Comparison of ENCODE assay signal across 26 cellular contexts in the genomic region with DNA sequence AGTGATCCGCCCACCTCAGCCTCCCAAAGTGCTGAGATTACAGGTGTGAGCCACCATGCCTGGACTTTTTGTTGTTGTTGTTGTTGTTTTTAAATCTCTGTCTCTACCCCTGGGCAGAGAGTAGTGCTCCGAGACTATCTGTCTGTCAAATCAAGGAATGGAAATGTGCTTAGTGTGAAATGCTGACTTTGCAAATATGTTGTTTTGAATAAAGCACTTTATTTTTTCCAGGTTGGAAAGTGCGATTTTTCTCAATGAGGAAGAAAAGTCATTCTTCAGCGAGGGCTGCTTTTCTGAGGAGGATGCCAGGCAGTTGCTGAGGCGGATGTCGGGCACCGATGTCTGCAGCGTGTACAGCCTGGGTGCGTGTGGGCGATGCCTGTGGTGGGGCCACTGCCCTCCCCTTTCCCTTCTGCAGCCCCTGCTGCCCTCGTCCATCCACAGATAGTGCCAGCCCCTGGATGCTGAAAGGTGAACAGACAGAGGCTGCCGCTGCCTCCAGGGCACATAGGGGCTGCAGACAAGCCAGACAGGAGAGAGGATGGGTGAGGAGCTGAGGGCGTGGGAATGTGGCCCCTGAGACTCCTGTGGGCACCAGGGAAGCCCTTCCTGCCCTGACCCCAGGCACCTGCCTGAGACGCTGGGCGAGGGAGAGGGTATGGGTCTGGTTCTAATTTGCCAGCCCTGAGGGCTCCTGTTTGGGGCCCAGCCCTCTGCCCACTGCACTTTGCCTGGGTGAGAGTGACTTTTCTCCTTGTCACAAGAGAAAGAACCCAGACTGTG. TPM values are rescaled to one million over a fixed set of nuclear protein-coding genes. Genes with fewer than 3 reads are reported as not detected.
DNase-seq lines count a peak whose midpoint lies in the region.
"Had no signal": no experiment of that assay in that cellular context is flagged by ENCODE, and none has a peak within 500 bp of the region (broad histone marks: within the 10 kb centered on the region; RNA-seq: fewer than 3 reads in every experiment).

No MANE protein-coding gene starts in this region.

- CTCF ChIA-PET in CD4-positive, alpha-beta memory T cell (lab: Charles Lee; ENCODE audit: partially characterized antibody): no interaction called here

- no peak for DNase-seq in CD4-positive, alpha-beta memory T cell
- DNase-seq in neuronal stem cell (ENCODE audit: low spot score) (no peak), posterior vena cava (ENCODE audit: low spot score) (no peak), amniotic stem cell (lab: John Stamatoyannopoulos, UW) (no peak), NCI-H1694 (lab: John Stamatoyannopoulos, UW) (no peak)
- DNase-seq: activated CD4-positive, alpha-beta memory T cell treated with anti-CD3 and anti-CD28 coated beads for 36 hours; activated CD8-positive, alpha-beta memory T cell treated with anti-CD3 and anti-CD28 coated beads, Interleukin-2, amount 50 U/mL, for 4 hours; activated naive CD4-positive, alpha-beta T cell treated with anti-CD3 and anti-CD28 coated beads for 36 hours; adrenal gland; body of pancreas; EL; gastrocnemius medialis; GM23248; natural killer cell; NCI-H1048; NCI-H510A; stimulated activated naive CD4-positive, alpha-beta T cell treated with Interleukin-2 at 50 U/mL for 16 hours; T-cell; uterus had no signal

- H3K14ac ChIP-seq in neuronal stem cell (ENCODE audit: low read length): peak overlapping the region; percentile 85

- peak overlapping the region; percentile 74 for H3K18ac ChIP-seq in neuronal stem cell (ENCODE audit: low read length)

- H3K9me3 ChIP-seq in BLaER1 treated with 17β-estradiol and CSF1 and Interleukin-3, amounts not matched to agents 10 nM and 100 nM (replicated peaks in 1 of 11): peaks cover 0 to 14% (median 0%) of the 10 kb centered on the region in 11 experiments; a peak in 2 of 22 replicates
- no peaks in the 10 kb centered on the region for H3K9me3 ChIP-seq in CD4-positive, alpha-beta memory T cell (ENCODE audit: control insufficient read depth in 1 of 2, low read length in 2 of 2)
- peaks cover 0 to 5% of the 10 kb centered on the region in 2 donors for H3K9me3 ChIP-seq in neuronal stem cell (replicated peaks in 1 of 2; ENCODE audit: control insufficient read depth in 2 of 2, insufficient read depth in 1 of 2, low read depth in 1 of 2, low read length in 2 of 2)
- H3K9me3 ChIP-seq: adrenal gland, BLaER1, body of pancreas, gastrocnemius medialis, mucosa of descending colon, SJSA1, uterus had no signal

- WGBS in neuronal stem cell (ENCODE audit: extremely low coverage in 2 of 2, insufficient read length in 2 of 2, insufficient replicate concordance in 1 of 2), 2 donors: no CpG with 5 or more reads among the region's 15 CpGs

- H3K79me1 ChIP-seq in neuronal stem cell (ENCODE audit: low read depth, low read length): peaks cover 3% of the 10 kb centered on the region

- H3K23ac ChIP-seq in neuronal stem cell (ENCODE audit: low read depth, low read length, poor library complexity): peak overlapping the region; percentile 32

- peak overlapping the region; percentile 60 for H2AK5ac ChIP-seq in neuronal stem cell (ENCODE audit: low read depth, low read length)

- no peaks in the 10 kb centered on the region for H3K27me3 Mint-ChIP-seq in CD4-positive, alpha-beta memory T cell
- H3K27me3 Mint-ChIP-seq in dendritic cell treated with granulocyte-macrophage colony-stimulating factor and Interleukin-4, amounts not matched to agents 40 ng/mL and 50 ng/mL, for 4 days: peaks cover 3% of the 10 kb centered on the region
- H3K27me3 Mint-ChIP-seq: activated CD4-positive, alpha-beta memory T cell treated with anti-CD3 and anti-CD28 coated beads for 36 hours; IgD-negative memory B cell; T-cell had no signal

- no peak overlapping the region for H2BK5ac ChIP-seq in neuronal stem cell (ENCODE audit: low read length)

- no peak overlapping the region for H3K4me3 Mint-ChIP-seq in CD4-positive, alpha-beta memory T cell
- no peak overlapping the region for H3K4me3 Mint-ChIP-seq in dendritic cell treated with granulocyte-macrophage colony-stimulating factor and Interleukin-4, amounts not matched to agents 40 ng/mL and 50 ng/mL, for 4 days
- H3K4me3 Mint-ChIP-seq: activated CD4-positive, alpha-beta memory T cell treated with anti-CD3 and anti-CD28 coated beads for 36 hours; activated naive CD4-positive, alpha-beta T cell treated with anti-CD3 and anti-CD28 coated beads for 36 hours; IgD-negative memory B cell; natural killer cell had no signal

- H2BK12ac ChIP-seq in neuronal stem cell (ENCODE audit: low read length): no peak overlapping the region

- no peaks in the 10 kb centered on the region for H3K27me3 ChIP-seq in BLaER1 treated with 17β-estradiol and CSF1 and Interleukin-3, amounts not matched to agents 10 nM and 100 nM
- H3K27me3 ChIP-seq in CD4-positive, alpha-beta memory T cell (ENCODE audit: insufficient read depth, low read length): no peaks in the 10 kb centered on the region
- H3K27me3 ChIP-seq in neuronal stem cell (ENCODE audit: control insufficient read depth in 3 of 3, insufficient read depth in 3 of 3, low read depth in 1 of 3, low read length in 3 of 3): no peaks in the 10 kb centered on the region
- H3K27me3 ChIP-seq: adrenal gland, BLaER1, body of pancreas, gastrocnemius medialis, SJSA1, uterus had no signal

- H3K4me1 ChIP-seq in BLaER1 treated with 17β-estradiol and CSF1 and Interleukin-3, amounts not matched to agents 10 nM and 100 nM: peaks cover 58 to 100% (median 90%) of the 10 kb centered on the region in 10 experiments
- H3K4me1 ChIP-seq in CD4-positive, alpha-beta memory T cell (ENCODE audit: insufficient read depth, low read length): peaks cover 51% of the 10 kb centered on the region
- peaks cover 8 to 17% of the 10 kb centered on the region in 2 donors for H3K4me1 ChIP-seq in neuronal stem cell (ENCODE audit: control insufficient read depth in 2 of 2, insufficient read depth in 1 of 2, low read depth in 1 of 2, low read length in 2 of 2)

- intact Hi-C loops in CD4-positive, alpha-beta memory T cell (cut with micrococcal nuclease): no loop called here
- intact Hi-C loops in dendritic cell treated with granulocyte-macrophage colony-stimulating factor and Interleukin-4, amounts not matched to agents 40 ng/mL and 50 ng/mL, for 4 days (cut with micrococcal nuclease): no loop called here
- intact Hi-C loops in posterior vena cava (cut with DNase I): no loop called here

- peak overlapping the region; percentile 73 for H4K91ac ChIP-seq in neuronal stem cell (ENCODE audit: low read depth, low read length, poor library complexity)

- no peak overlapping the region for H2AFZ ChIP-seq in neuronal stem cell (ENCODE audit: low read length)
- H2AFZ ChIP-seq: GM23248 had no signal

- peak overlapping the region; percentile 12 to 88 (median 75) for H3K27ac Mint-ChIP-seq in CD4-positive, alpha-beta memory T cell
- H3K27ac Mint-ChIP-seq in dendritic cell treated with granulocyte-macrophage colony-stimulating factor and Interleukin-4, amounts not matched to agents 40 ng/mL and 50 ng/mL, for 4 days: peak overlapping the region; percentile 42
- H3K27ac Mint-ChIP-seq: activated CD4-positive, alpha-beta memory T cell treated with anti-CD3 and anti-CD28 coated beads for 36 hours; activated naive CD4-positive, alpha-beta T cell treated with anti-CD3 and anti-CD28 coated beads for 36 hours; IgD-negative memory B cell had no signal

- peak overlapping the region in 10 of 11 experiments; percentile 61 to 92 (median 84); a peak in 19 of 22 replicates for H3K27ac ChIP-seq in BLaER1 treated with 17β-estradiol and CSF1 and Interleukin-3, amounts not matched to agents 10 nM and 100 nM
- H3K27ac ChIP-seq in CD4-positive, alpha-beta memory T cell (ENCODE audit: low read depth, low read length): peak overlapping the region; percentile 33
- H3K27ac ChIP-seq in neuronal stem cell (replicated peaks; ENCODE audit: low read length): no peak overlapping the region
- H3K27ac ChIP-seq: BLaER1, SJSA1 had no signal

- H3K36me3 ChIP-seq in BLaER1 treated with 17β-estradiol and CSF1 and Interleukin-3, amounts not matched to agents 10 nM and 100 nM: peaks cover 46 to 93% (median 68%) of the 10 kb centered on the region in 11 experiments; a peak in 20 of 22 replicates
- peaks cover 34% of the 10 kb centered on the region for H3K36me3 ChIP-seq in CD4-positive, alpha-beta memory T cell (ENCODE audit: insufficient read depth, low read length)
- no peaks in the 10 kb centered on the region for H3K36me3 ChIP-seq in neuronal stem cell (replicated peaks in 1 of 2; ENCODE audit: control insufficient read depth in 2 of 2, insufficient read depth in 2 of 2, low read length in 2 of 2)
- H3K36me3 ChIP-seq: gastrocnemius medialis, uterus had no signal

- POLR2A ChIA-PET in CD4-positive, alpha-beta memory T cell (lab: Charles Lee; ENCODE audit: partially characterized antibody): interaction anchor here (0.6 to 1.1 kb wide), 2 partner anchors 185 to 1625 kb away, joined by 3 to 4 read pairs; no protein-coding TSS in a partner anchor

- H3K4me3 ChIP-seq in BLaER1 treated with 17β-estradiol and CSF1 and Interleukin-3, amounts not matched to agents 10 nM and 100 nM: peak overlapping the region in 1 of 10 experiments; percentile 6; a peak in 2 of 20 replicates
- H3K4me3 ChIP-seq in CD4-positive, alpha-beta memory T cell (ENCODE audit: low read length in 2 of 2): no peak overlapping the region
- no peak overlapping the region for H3K4me3 ChIP-seq in neuronal stem cell (ENCODE audit: low read length in 2 of 2)
- H3K4me3 ChIP-seq: adrenal gland, BLaER1, body of pancreas, gastrocnemius medialis, GM23248, lung, mucosa of descending colon, SJSA1, uterus had no signal

- peaks cover 26 to 57% (median 43%) of the 10 kb centered on the region in 4 donors for H3K4me1 Mint-ChIP-seq in CD4-positive, alpha-beta memory T cell
- peaks cover 83% of the 10 kb centered on the region for H3K4me1 Mint-ChIP-seq in dendritic cell treated with granulocyte-macrophage colony-stimulating factor and Interleukin-4, amounts not matched to agents 40 ng/mL and 50 ng/mL, for 4 days (ENCODE audit: low read depth)

- no peaks in the 10 kb centered on the region for H3K9me3 Mint-ChIP-seq in CD4-positive, alpha-beta memory T cell
- no peaks in the 10 kb centered on the region for H3K9me3 Mint-ChIP-seq in dendritic cell treated with granulocyte-macrophage colony-stimulating factor and Interleukin-4, amounts not matched to agents 40 ng/mL and 50 ng/mL, for 4 days
- H3K9me3 Mint-ChIP-seq: activated CD4-positive, alpha-beta memory T cell treated with anti-CD3 and anti-CD28 coated beads for 36 hours; activated naive CD4-positive, alpha-beta T cell treated with anti-CD3 and anti-CD28 coated beads for 36 hours; IgD-negative memory B cell; natural killer cell; T-cell had no signal

- no peak overlapping the region for H2BK120ac ChIP-seq in neuronal stem cell (ENCODE audit: low read depth, low read length)

- H4K20me1 ChIP-seq in BLaER1 treated with 17β-estradiol and CSF1 and Interleukin-3, amounts not matched to agents 10 nM and 100 nM: peaks cover 0 to 100% (median 3%) of the 10 kb centered on the region in 11 experiments; a peak in 8 of 22 replicates

- peak overlapping the region in 8 of 11 experiments; percentile 15 to 79 (median 68); a peak in 7 of 22 replicates for H3K9ac ChIP-seq in BLaER1 treated with 17β-estradiol and CSF1 and Interleukin-3, amounts not matched to agents 10 nM and 100 nM
- H3K9ac ChIP-seq in neuronal stem cell (ENCODE audit: low read depth, low read length, poor library complexity): peak overlapping the region; percentile 14
- H3K9ac ChIP-seq: BLaER1 had no signal

- no peak overlapping the region for H2BK15ac ChIP-seq in neuronal stem cell (ENCODE audit: low read length)

- H3K4me2 ChIP-seq in BLaER1 treated with 17β-estradiol and CSF1 and Interleukin-3, amounts not matched to agents 10 nM and 100 nM: peak overlapping the region in 9 of 11 experiments; percentile 49 to 96 (median 85); a peak in 16 of 22 replicates
- no peak overlapping the region for H3K4me2 ChIP-seq in neuronal stem cell (ENCODE audit: insufficient read depth, low read length, poor library complexity, severe bottlenecking)
- H3K4me2 ChIP-seq: BLaER1 had no signal

- H3K36me3 Mint-ChIP-seq in CD4-positive, alpha-beta memory T cell: peaks cover 40 to 51% of the 10 kb centered on the region in 2 donors
- H3K36me3 Mint-ChIP-seq in dendritic cell treated with granulocyte-macrophage colony-stimulating factor and Interleukin-4, amounts not matched to agents 40 ng/mL and 50 ng/mL, for 4 days (ENCODE audit: low read depth): peaks cover 97% of the 10 kb centered on the region
- H3K36me3 Mint-ChIP-seq: natural killer cell had no signal

- H3K4ac ChIP-seq in neuronal stem cell (ENCODE audit: low read length): no peak overlapping the region

- H4K8ac ChIP-seq in neuronal stem cell (ENCODE audit: low read depth, low read length): no peak overlapping the region

RNA-seq across cellular contexts. Expression of gene SH3TC1, which starts 23.7 kb away (rescaled TPM):
- 10 to 100 TPM; 37.1 to 41.3 TPM for total RNA-seq in CD4-positive, alpha-beta memory T cell
- polyA plus RNA-seq in CD4-positive, alpha-beta memory T cell: 10 to 100 TPM in 1 of 2 donors, 1 to 10 TPM in 1; 7.9 to 14.3 TPM
- polyA plus RNA-seq in neuronal stem cell (2013, experiment 1 of 2): 0.13 TPM
- 0.08 TPM for polyA plus RNA-seq in neuronal stem cell (2013, experiment 2 of 2)
- 10 to 100 TPM; 36.6 to 45.1 TPM for total RNA-seq in posterior vena cava

RNA-seq across cellular contexts. Expression of gene HTRA3, which starts 46.8 kb away (rescaled TPM):
- not detected for total RNA-seq in CD4-positive, alpha-beta memory T cell
- not detected for polyA plus RNA-seq in CD4-positive, alpha-beta memory T cell
- 2.9 TPM for polyA plus RNA-seq in neuronal stem cell (2013, experiment 1 of 2)
- polyA plus RNA-seq in neuronal stem cell (2013, experiment 2 of 2): 2.8 TPM
- total RNA-seq in posterior vena cava: 100 to 1,000 TPM in 1 of 2 donors, 10 to 100 TPM in 1; 14.9 to 104 TPM
- total RNA-seq: activated CD4-positive, alpha-beta memory T cell treated with anti-CD3 and anti-CD28 coated beads for 36 hours; activated naive CD4-positive, alpha-beta T cell treated with anti-CD3 and anti-CD28 coated beads for 36 hours; natural killer cell had no signal
- polyA plus RNA-seq: IgD-negative memory B cell had no signal

Comparison
In these comparisons a context has a peak if more than half of its experiments do, and no peak if none do; other contexts are left out.
1. RNA of gene HTRA3, which starts 46.8 kb away (total RNA-seq): 14.9 to 104 TPM in posterior vena cava; not detected in CD4-positive, alpha-beta memory T cell; every median in the first group is over 10 times any median in the second.